Comparison of ENCODE assay signal across 21 cellular contexts in genomic region chr20:47271216-47271615, GRCh38.
DNase-seq lines count a peak whose midpoint lies in the region; ATAC-seq, FAIRE-seq and TF ChIP-seq lines count a peak whose summit lies in the region.
"Had no signal": no experiment of that assay in that cellular context is flagged by ENCODE, and none has a peak within 500 bp of the region (broad histone marks: within the 10 kb centered on the region; RNA-seq: fewer than 3 reads in every experiment).

No MANE protein-coding gene starts in this region.

- 76% methylated on average over 4 of the region's 4 CpGs for WGBS in HepG2 (ENCODE audit: low lambda C conversion rate)
- WGBS in right lobe of liver (ENCODE audit: insufficient coverage, low coverage, low lambda C conversion rate, missing lambda C conversion rate) = 86% methylated on average over 3 of the region's 4 CpGs
- WGBS in ovary, 3 donors = 63 to 93% (median 79%) methylated on average over 4 of the region's 4 CpGs

- H3K4me3 ChIP-seq in HepG2 (replicated peaks in 1 of 3; ENCODE audit: insufficient read depth in 1 of 3, low read depth in 2 of 3, low read length in 3 of 3) (no peak overlapping the region), right lobe of liver (no peak overlapping the region), mucosa of descending colon (no peak overlapping the region), ovary (no peak overlapping the region)
- H3K4me3 ChIP-seq: HAP-1, Peyer's patch, SJCRH30 had no signal

- H3K9me3 Mint-ChIP-seq in WTC11 (no peaks in the 10 kb centered on the region), osteocyte (ENCODE audit: unreplicated experiment) (no peaks in the 10 kb centered on the region)
- H3K9me3 Mint-ChIP-seq: CD4-positive, CD25-positive, alpha-beta regulatory T cell had no signal

- no peak overlapping the region for H3K4me2 ChIP-seq in HepG2 (ENCODE audit: low read depth, low read length)

- H3K4me3 Mint-ChIP-seq in WTC11 (no peak overlapping the region), osteocyte (ENCODE audit: unreplicated experiment) (no peak overlapping the region)
- H3K4me3 Mint-ChIP-seq: CD4-positive, CD25-positive, alpha-beta regulatory T cell had no signal

- H3K36me3 ChIP-seq in HepG2 (replicated peaks in 1 of 2; ENCODE audit: control insufficient read depth in 1 of 2, insufficient read depth in 2 of 2, low read length in 2 of 2) (peaks cover 44 to 78% of the 10 kb centered on the region in 2 experiments), right lobe of liver (peaks cover 0 to 9% (median 4%) of the 10 kb centered on the region in 4 donors), mucosa of descending colon (ENCODE audit: low read depth) (no peaks in the 10 kb centered on the region), ovary (no peaks in the 10 kb centered on the region)

- H3K79me2 ChIP-seq in HepG2 (ENCODE audit: insufficient read depth, low read length) = peaks cover 72% of the 10 kb centered on the region

- H3K27me3 ChIP-seq in HepG2 (ENCODE audit: control insufficient read depth in 1 of 2, insufficient read depth in 2 of 2, low read length in 2 of 2) (no peaks in the 10 kb centered on the region), right lobe of liver (no peaks in the 10 kb centered on the region), ovary (no peaks in the 10 kb centered on the region)
- H3K27me3 ChIP-seq: BE2C, Peyer's patch, SJCRH30 had no signal

- no peak for DNase-seq in HepG2 (ENCODE audit: low spot score)
- DNase-seq in right lobe of liver = no peak
- no peak for DNase-seq in WTC11 (ENCODE audit: low spot score)
- no peak for DNase-seq in osteocyte (ENCODE audit: extremely low spot score, unreplicated experiment)
- no peak for DNase-seq in mucosa of descending colon
- no peak for DNase-seq in HUDEP-2 (lab: John Stamatoyannopoulos, UW; ENCODE audit: unreplicated experiment in 76 of 76)
- DNase-seq in ovary = no peak
- DNase-seq: BE2C; CD4-positive, CD25-positive, alpha-beta regulatory T cell; EL; MV-4-11; NCI-H1694; NCI-H2081; NCI-H2171; NCI-H345; NCI-H524; NCI-H82; Peyer's patch; SJCRH30 had no signal

- POLR2A ChIA-PET in HepG2 (lab: Yijun Ruan, JAX) = no interaction called here
- POLR2A ChIA-PET in WTC11 (lab: Charles Lee) = interaction anchor here (0.6 to 0.9 kb wide), 2 partner anchors 88 to 112 kb away, joined by 3 to 4 read pairs; no protein-coding TSS in a partner anchor

- no peak for FAIRE-seq in HepG2 (lab: Jason Lieb, UNC)
- FAIRE-seq: A204.1 had no signal

- TF ChIP-seq CTCF in HepG2 (CRISPR knock-in tag; IDR thresholded peaks at IDR 0.05) (no peak), right lobe of liver (IDR thresholded peaks at IDR 0.05) (no peak), WTC11 (IDR thresholded peaks at IDR 0.05) (no peak), osteocyte (IDR thresholded peaks at IDR 0.05) (no peak), mucosa of descending colon (IDR thresholded peaks at IDR 0.05) (no peak), ovary (IDR thresholded peaks at IDR 0.05) (no peak)

- no peak overlapping the region for H3K9ac ChIP-seq in HepG2 (ENCODE audit: insufficient read depth, low read depth, low read length)

- in situ Hi-C loops in HepG2 (cut with HindIII; ENCODE audit: extremely low pct_ligation_motif_present, low pct_unique_long_range_greater_than_20kb) = loop anchor here (10.0 kb wide), 1 partner anchor 114 kb away; no protein-coding TSS in a partner anchor

- no peaks in the 10 kb centered on the region for H3K9me3 ChIP-seq in HepG2 (ENCODE audit: low read length)
- no peaks in the 10 kb centered on the region for H3K9me3 ChIP-seq in right lobe of liver
- H3K9me3 ChIP-seq in mucosa of descending colon = no peaks in the 10 kb centered on the region
- H3K9me3 ChIP-seq in ovary = no peaks in the 10 kb centered on the region
- H3K9me3 ChIP-seq: BE2C, HAP-1, Peyer's patch, SJCRH30 had no signal

- no peak overlapping the region for H2AFZ ChIP-seq in HepG2 (ENCODE audit: low read length)

- H3K27me3 Mint-ChIP-seq in WTC11 (ENCODE audit: low read depth) (no peaks in the 10 kb centered on the region), osteocyte (ENCODE audit: unreplicated experiment) (no peaks in the 10 kb centered on the region)
- H3K27me3 Mint-ChIP-seq: CD4-positive, CD25-positive, alpha-beta regulatory T cell had no signal

- CTCF ChIA-PET in HepG2 (lab: Yijun Ruan, JAX; ENCODE audit: low intra/inter-chr PET ratio, low total read pairs) = interaction anchor here (4.5 kb wide), 1 partner anchor 113 kb away, joined by 202 read pairs; no protein-coding TSS in a partner anchor
- CTCF ChIA-PET in WTC11 (lab: Charles Lee) = interaction anchor here (0.8 to 7.2 kb wide), 3 partner anchors 88 to 126 kb away, joined by 3 to 250 read pairs (median 17); no protein-coding TSS in a partner anchor

- BruUV-seq in HepG2 (replicated peaks; lab: Mats Ljungman, UMichigan) = no TSS peak

- TF ChIP-seq EP300 in HepG2 (IDR thresholded peaks at IDR 0.05; ENCODE audit: low read depth in 2 of 2, low read length in 2 of 2) (no peak), HepG2 (CRISPR knock-in tag; IDR thresholded peaks at IDR 0.05; ENCODE audit: borderline replicate concordance) (no peak), ovary (IDR thresholded peaks at IDR 0.05) (no peak)

- H3K27ac Mint-ChIP-seq in WTC11 = peak overlapping the region; percentile 27; the same call in 1 of the 2 replicates
- peak overlapping the region; percentile 98 for H3K27ac Mint-ChIP-seq in osteocyte (ENCODE audit: unreplicated experiment)
- H3K27ac Mint-ChIP-seq: CD4-positive, CD25-positive, alpha-beta regulatory T cell had no signal

- no peak for ATAC-seq in HepG2
- no peak for ATAC-seq in right lobe of liver
- no peak for ATAC-seq in WTC11
- ATAC-seq in mucosa of descending colon = no peak

- H3K27ac ChIP-seq in HepG2 (ENCODE audit: extremely low read length, insufficient read depth, low read length) (no peak overlapping the region), right lobe of liver (no peak overlapping the region), ovary (no peak overlapping the region)
- H3K27ac ChIP-seq: Peyer's patch, SJCRH30 had no signal

- TF ChIP-seq POLR2A in HepG2 (IDR thresholded peaks at IDR 0.05; ENCODE audit: insufficient read depth in 1 of 2, low read depth in 2 of 2, low read length in 2 of 2) (peak in 1 of 2 experiments; percentile 10; a peak in 1 of 4 replicates), right lobe of liver (IDR thresholded peaks at IDR 0.05) (no peak), ovary (IDR thresholded peaks at IDR 0.05) (no peak)

- H3K4me1 ChIP-seq in HepG2 (ENCODE audit: insufficient read depth, low read length) (peaks cover 22% of the 10 kb centered on the region), right lobe of liver (peaks cover 0 to 11% (median 2%) of the 10 kb centered on the region in 4 donors), mucosa of descending colon (ENCODE audit: low read depth) (no peaks in the 10 kb centered on the region), ovary (ENCODE audit: insufficient read depth) (peaks cover 2% of the 10 kb centered on the region)
- H3K4me1 ChIP-seq: BE2C, HAP-1 had no signal

- H4K20me1 ChIP-seq in HepG2 (ENCODE audit: insufficient read depth, low read length) = peaks cover 67% of the 10 kb centered on the region

- H3K36me3 Mint-ChIP-seq in WTC11 (peaks cover 66% of the 10 kb centered on the region), osteocyte (ENCODE audit: unreplicated experiment) (peaks cover 29% of the 10 kb centered on the region)

- H3K4me1 Mint-ChIP-seq in WTC11 = peaks cover 39% of the 10 kb centered on the region
- peaks cover 52% of the 10 kb centered on the region for H3K4me1 Mint-ChIP-seq in osteocyte (ENCODE audit: unreplicated experiment)

- intact Hi-C loops in HepG2 (cut with micrococcal nuclease; ENCODE audit: unreplicated experiment) = loop anchor here (5.0 kb wide), 2 partner anchors 39 to 46 kb away; no protein-coding TSS in a partner anchor
- intact Hi-C loops in right lobe of liver (cut with DNase I) = loop anchor here in 1 of 2 donors (10.0 kb wide), 1 partner anchor 114 kb away; no protein-coding TSS in a partner anchor
- intact Hi-C loops in mucosa of descending colon (cut with DNase I, micrococcal nuclease) = loop anchor here in 1 of 2 donors (10.0 kb wide), 1 partner anchor 114 kb away; no protein-coding TSS in a partner anchor
- intact Hi-C loops in ovary (cut with DNase I) = loop anchor here in 3 of 4 donors (5.0 to 10.0 kb wide), 2 partner anchors 111 to 354 kb away; no protein-coding TSS in a partner anchor

- no peak for TF ChIP-seq RAD21 in HepG2 (CRISPR knock-in tag; IDR thresholded peaks at IDR 0.05)

TF ChIP-seq in HepG2, 621 proteins besides CTCF, POLR2A, EP300 and RAD21:
- TF ChIP-seq POLR2AphosphoS5 (IDR thresholded peaks at IDR 0.05; ENCODE audit: low read depth, low read length) (peak; percentile 21; the same call in 1 of the 2 replicates), REXO4 (CRISPR knock-in tag; IDR thresholded peaks at IDR 0.05; ENCODE audit: borderline replicate concordance) (0 out of 2 replicates have a peak, but pooled peaks have one; percentile 16), ZNF138 (CRISPR knock-in tag; IDR thresholded peaks at IDR 0.05; ENCODE audit: low read depth) (no peak), RBM22 (optimal IDR thresholded peaks at IDR 0.05; ENCODE audit: low read length) (peak; percentile 93)
TF ChIP-seq in HepG2: peak in this region for 3.

TF ChIP-seq in WTC11, 78 proteins besides CTCF, POLR2A, EP300 and RAD21 (continues in another document):
- TF ChIP-seq FOXK1 (CRISPR knock-in tag; IDR thresholded peaks at IDR 0.05) = no peak
- no peak for TF ChIP-seq OVOL2 (CRISPR knock-in tag; IDR thresholded peaks at IDR 0.05; ENCODE audit: borderline replicate concordance)
- TF ChIP-seq ZBTB21 (CRISPR knock-in tag; IDR thresholded peaks at IDR 0.05; ENCODE audit: borderline replicate concordance) = no peak
- no peak for TF ChIP-seq IRF2 (CRISPR knock-in tag; IDR thresholded peaks at IDR 0.05; ENCODE audit: borderline replicate concordance, low read depth)
- TF ChIP-seq ZNF121 (CRISPR knock-in tag; IDR thresholded peaks at IDR 0.05) = no peak
- TF ChIP-seq ZNF232 (CRISPR knock-in tag; IDR thresholded peaks at IDR 0.05) = no peak
- TF ChIP-seq IRF1 (CRISPR knock-in tag; IDR thresholded peaks at IDR 0.05) = no peak
- no peak for TF ChIP-seq ZNF263 (CRISPR knock-in tag; IDR thresholded peaks at IDR 0.05; ENCODE audit: low read depth)
